In genomic region chr12:27530157-27530922, GRCh38 we compare ENCODE assay signal across 15 cellular contexts. TPM values are rescaled to one million over a fixed set of nuclear protein-coding genes. Genes with fewer than 3 reads are reported as not detected.
DNase-seq lines count a peak whose midpoint lies in the region; ATAC-seq and TF ChIP-seq lines count a peak whose summit lies in the region.
"Had no signal": no experiment of that assay in that cellular context is flagged by ENCODE, and none has a peak within 500 bp of the region (broad histone marks: within the 10 kb centered on the region; RNA-seq: fewer than 3 reads in every experiment).

No MANE protein-coding gene starts in this region.

- dilution Hi-C loops in mammary epithelial cell (cut with HindIII; ENCODE audit: low sequenced_read_pairs), result no loop called here

- no peak overlapping the region for H3K9ac ChIP-seq in mammary epithelial cell (ENCODE audit: insufficient read depth, low read length)
- H3K9ac ChIP-seq: SK-N-SH had no signal

- H3K4me3 Mint-ChIP-seq in dendritic cell treated with granulocyte-macrophage colony-stimulating factor and Interleukin-4, amounts not matched to agents 40 ng/mL and 50 ng/mL, for 4 days, result no peak overlapping the region
- no peak overlapping the region for H3K4me3 Mint-ChIP-seq in stimulated activated naive B cell treated with anti-CD40 and anti-IgM and Interleukin-4, amounts not matched to agents 10 μg/mL and 1 μg/mL and 100 μg/mL, for 72 hours
- H3K4me3 Mint-ChIP-seq: activated CD8-positive, alpha-beta T cell treated with anti-CD3 and anti-CD28 coated beads, Interleukin-2, amount 10 ng/mL, durations not matched to agents 7 days and 5 days had no signal

- peaks cover 48% of the 10 kb centered on the region for H3K4me1 Mint-ChIP-seq in dendritic cell treated with granulocyte-macrophage colony-stimulating factor and Interleukin-4, amounts not matched to agents 40 ng/mL and 50 ng/mL, for 4 days (ENCODE audit: low read depth)
- H3K4me1 Mint-ChIP-seq in stimulated activated naive B cell treated with anti-CD40 and anti-IgM and Interleukin-4, amounts not matched to agents 10 μg/mL and 1 μg/mL and 100 μg/mL, for 72 hours, result peaks cover 29 to 63% of the 10 kb centered on the region in 2 donors

- H3K27me3 ChIP-seq in mammary epithelial cell (ENCODE audit: insufficient read depth, low read length) (no peaks in the 10 kb centered on the region), tibial nerve (no peaks in the 10 kb centered on the region)
- H3K27me3 ChIP-seq: dorsolateral prefrontal cortex, vagina had no signal

- H3K4me2 ChIP-seq in mammary epithelial cell (ENCODE audit: insufficient read depth, low read depth, low read length), result no peak overlapping the region
- H3K4me2 ChIP-seq: SK-N-SH had no signal

- no peak overlapping the region for H2AFZ ChIP-seq in mammary epithelial cell (ENCODE audit: low read depth, low read length)

- TF ChIP-seq CTCF in NB4 (IDR thresholded peaks at IDR 0.05; ENCODE audit: low read depth, low read length) (no peak), mammary epithelial cell (conservative IDR thresholded peaks at IDR 0.05 in 1 of 2, IDR thresholded peaks at IDR 0.05 in 1 of 2; ENCODE audit: extremely low read depth in 1 of 2, insufficient read depth in 1 of 2, low read depth in 1 of 2, low read length in 2 of 2) (no peak), tibial nerve (IDR thresholded peaks at IDR 0.05) (no peak)

- H3K79me2 ChIP-seq in mammary epithelial cell (ENCODE audit: insufficient read depth, low read length), result peaks cover 99% of the 10 kb centered on the region

- H3K9me3 Mint-ChIP-seq in dendritic cell treated with granulocyte-macrophage colony-stimulating factor and Interleukin-4, amounts not matched to agents 40 ng/mL and 50 ng/mL, for 4 days, result no peaks in the 10 kb centered on the region
- H3K9me3 Mint-ChIP-seq in stimulated activated naive B cell treated with anti-CD40 and anti-IgM and Interleukin-4, amounts not matched to agents 10 μg/mL and 1 μg/mL and 100 μg/mL, for 72 hours, result no peaks in the 10 kb centered on the region

- peak; percentile 17 for DNase-seq in SIG-M5 treated with dmso at 0.1 percent for 504 hours (lab: John Stamatoyannopoulos, UW; ENCODE audit: unreplicated experiment)
- DNase-seq in SIG-M5 (lab: John Stamatoyannopoulos, UW), result no peak
- peak; percentile 52 for DNase-seq in NB4 (ENCODE audit: low read depth)
- DNase-seq in stimulated activated naive B cell treated with anti-CD40 and anti-IgM and Interleukin-4, amounts not matched to agents 10 μg/mL and 1 μg/mL and 100 μg/mL, for 72 hours, result no peak
- DNase-seq in mammary epithelial cell, result no peak
- DNase-seq in tibial nerve (ENCODE audit: low spot score in 2 of 2), result no peak
- DNase-seq: activated CD8-positive, alpha-beta T cell treated with anti-CD3 and anti-CD28 coated beads, Interleukin-2, amount 10 ng/mL, durations not matched to agents 7 days and 5 days; dorsolateral prefrontal cortex; lower lobe of right lung; SK-N-SH; stimulated activated CD4-positive, alpha-beta T cell treated with anti-CD3 and anti-CD28 coated beads, Interleukin-4, amount 100 ng/mL, for 1 hour had no signal

- TF ChIP-seq POLR2A in NB4 (IDR thresholded peaks at IDR 0.05; ENCODE audit: extremely low read depth, insufficient read length), result no peak
- no peak for TF ChIP-seq POLR2A in tibial nerve (IDR thresholded peaks at IDR 0.05)

- H3K4me3 ChIP-seq in NB4 (ENCODE audit: low read depth, low read length), result no peak overlapping the region
- no peak overlapping the region for H3K4me3 ChIP-seq in mammary epithelial cell (replicated peaks in 1 of 3; ENCODE audit: insufficient read depth in 1 of 3, low read depth in 2 of 3, low read length in 3 of 3)
- no peak overlapping the region for H3K4me3 ChIP-seq in tibial nerve
- H3K4me3 ChIP-seq: dorsolateral prefrontal cortex, lower lobe of right lung, vagina had no signal

- in situ Hi-C loops in mammary epithelial cell (cut with MboI; ENCODE audit: low sequenced_read_pairs in 2 of 2), result no loop called here

- peak; percentile 23 to 35 for ATAC-seq in stimulated activated naive B cell treated with anti-CD40 and anti-IgM and Interleukin-4, amounts not matched to agents 10 μg/mL and 1 μg/mL and 100 μg/mL, for 72 hours (replicated peaks)
- no peak for ATAC-seq in GM21381 (IDR thresholded peaks at IDR 0.05; ENCODE audit: unreplicated experiment)
- ATAC-seq: activated CD8-positive, alpha-beta T cell treated with anti-CD3 and anti-CD28 coated beads, Interleukin-2, amount 10 ng/mL, durations not matched to agents 7 days and 5 days; sciatic nerve had no signal

- H3K27ac ChIP-seq in mammary epithelial cell (ENCODE audit: insufficient read depth, low read depth, low read length) (no peak overlapping the region), tibial nerve (no peak overlapping the region)
- H3K27ac ChIP-seq: lower lobe of right lung, vagina had no signal

- peaks cover 11% of the 10 kb centered on the region for H3K36me3 Mint-ChIP-seq in dendritic cell treated with granulocyte-macrophage colony-stimulating factor and Interleukin-4, amounts not matched to agents 40 ng/mL and 50 ng/mL, for 4 days (ENCODE audit: low read depth)
- peaks cover 3% of the 10 kb centered on the region in 2 donors for H3K36me3 Mint-ChIP-seq in stimulated activated naive B cell treated with anti-CD40 and anti-IgM and Interleukin-4, amounts not matched to agents 10 μg/mL and 1 μg/mL and 100 μg/mL, for 72 hours

- peaks cover 24% of the 10 kb centered on the region for H3K4me1 ChIP-seq in mammary epithelial cell (ENCODE audit: insufficient read depth, low read length)
- peaks cover 0 to 22% (median 3%) of the 10 kb centered on the region in 4 donors for H3K4me1 ChIP-seq in tibial nerve

- H3K27ac Mint-ChIP-seq in dendritic cell treated with granulocyte-macrophage colony-stimulating factor and Interleukin-4, amounts not matched to agents 40 ng/mL and 50 ng/mL, for 4 days, result peak overlapping the region; percentile 18
- no peak overlapping the region for H3K27ac Mint-ChIP-seq in stimulated activated naive B cell treated with anti-CD40 and anti-IgM and Interleukin-4, amounts not matched to agents 10 μg/mL and 1 μg/mL and 100 μg/mL, for 72 hours
- H3K27ac Mint-ChIP-seq: activated CD8-positive, alpha-beta T cell treated with anti-CD3 and anti-CD28 coated beads, Interleukin-2, amount 10 ng/mL, durations not matched to agents 7 days and 5 days had no signal

- H3K27me3 Mint-ChIP-seq in dendritic cell treated with granulocyte-macrophage colony-stimulating factor and Interleukin-4, amounts not matched to agents 40 ng/mL and 50 ng/mL, for 4 days, result no peaks in the 10 kb centered on the region
- H3K27me3 Mint-ChIP-seq in stimulated activated naive B cell treated with anti-CD40 and anti-IgM and Interleukin-4, amounts not matched to agents 10 μg/mL and 1 μg/mL and 100 μg/mL, for 72 hours, result no peaks in the 10 kb centered on the region

- 97% methylated on average over 7 of the region's 7 CpGs for WGBS in mammary epithelial cell (ENCODE audit: low coverage, missing lambda C conversion rate)
- 77 to 81% methylated on average over 7 of the region's 7 CpGs for WGBS in tibial nerve, 2 donors

- CTCF ChIA-PET in mammary epithelial cell (lab: Charles Lee; ENCODE audit: low non-redundant PET), result no interaction called here

- TF ChIP-seq EP300 in tibial nerve (IDR thresholded peaks at IDR 0.05), result no peak

- H3K36me3 ChIP-seq in mammary epithelial cell (ENCODE audit: insufficient read depth, low read length) (no peaks in the 10 kb centered on the region), tibial nerve (no peaks in the 10 kb centered on the region)
- H3K36me3 ChIP-seq: lower lobe of right lung, vagina had no signal

- no TSS peak for BruUV-seq in mammary epithelial cell (replicated peaks; lab: Mats Ljungman, UMichigan)

- H4K20me1 ChIP-seq in mammary epithelial cell (ENCODE audit: insufficient read depth, low read length), result no peaks in the 10 kb centered on the region

- intact Hi-C loops in dendritic cell treated with granulocyte-macrophage colony-stimulating factor and Interleukin-4, amounts not matched to agents 40 ng/mL and 50 ng/mL, for 4 days (cut with micrococcal nuclease), result no loop called here
- intact Hi-C loops in mammary epithelial cell (cut with micrococcal nuclease), result no loop called here

- no peaks in the 10 kb centered on the region for H3K9me3 ChIP-seq in mammary epithelial cell (replicated peaks; ENCODE audit: insufficient read depth, low read length)
- H3K9me3 ChIP-seq in tibial nerve, result no peaks in the 10 kb centered on the region
- H3K9me3 ChIP-seq: lower lobe of right lung, SK-N-SH, vagina had no signal

RNA-seq across cellular contexts. Expression of gene PPFIBP1, which starts 6.3 kb away (rescaled TPM):
- 100 to 1,000 TPM; 114 to 136 TPM for total RNA-seq in mammary epithelial cell
- polyA plus RNA-seq in mammary epithelial cell, result 41.2 TPM
- 266 TPM for polyA minus RNA-seq in mammary epithelial cell
- total RNA-seq in tibial nerve, result 100 to 1,000 TPM in 1 of 4 donors, 10 to 100 TPM in 3; 56.9 to 110 (median 72.5) TPM

Comparison
In these comparisons a context has a peak if more than half of its experiments do, and no peak if none do; other contexts are left out.
1. DNase-seq: peak in SIG-M5 treated with dmso at 0.1 percent for 504 hours (single experiment) and NB4 (single experiment); none in SIG-M5 (single experiment), stimulated activated naive B cell treated with anti-CD40 and anti-IgM and Interleukin-4, amounts not matched to agents 10 μg/mL and 1 μg/mL and 100 μg/mL, for 72 hours (single experiment), mammary epithelial cell (single experiment) and tibial nerve (0 of 2).